In genomic region chr14:61102549-61103466, GRCh38 we compare ENCODE assay signal across 10 cellular contexts.
A peak's percentile ranks its signal among the peaks of the same experiment; 100 is the strongest.
DNase-seq lines count a peak whose midpoint lies in the region; ATAC-seq and TF ChIP-seq lines count a peak whose summit lies in the region.
"Had no signal": no experiment of that assay in that cellular context is flagged by ENCODE, and none has a peak within 500 bp of the region (broad histone marks: within the 10 kb centered on the region; RNA-seq: fewer than 3 reads in every experiment).

No MANE protein-coding gene starts in this region.

- H3K36me3 ChIP-seq in smooth muscle cell (ENCODE audit: low read depth): no peaks in the 10 kb centered on the region
- H3K36me3 ChIP-seq: pancreas had no signal

- H3K27ac ChIP-seq in epithelial cell of prostate: peak overlapping the region; percentile 96
- H3K27ac ChIP-seq in smooth muscle cell (ENCODE audit: low read depth): peak overlapping the region; percentile 92

- DNase-seq in NCI-H82 (lab: John Stamatoyannopoulos, UW): peak; percentile 30
- no peak for DNase-seq in NCI-H82 treated with DMSO at 0.1 percent for 48 hours (lab: John Stamatoyannopoulos, UW; ENCODE audit: unreplicated experiment)
- DNase-seq in NCI-H2227 treated with DMSO at 0.1 percent for 48 hours (lab: John Stamatoyannopoulos, UW): peak; percentile 20
- no peak for DNase-seq in epithelial cell of prostate (ENCODE audit: low read depth, low spot score)
- DNase-seq in smooth muscle cell (lab: John Stamatoyannopoulos, UW; ENCODE audit: unreplicated experiment): no peak
- DNase-seq in NCI-H69 (lab: John Stamatoyannopoulos, UW): no peak
- no peak for DNase-seq in stimulated activated CD4-positive, alpha-beta T cell treated with anti-CD3 and anti-CD28 coated beads, Interleukin-1b, Interleukin-23, amount 100 ng/mL, for 48 hours

- H3F3A ChIP-seq in smooth muscle cell (ENCODE audit: low read depth): no peaks in the 10 kb centered on the region

- no peak overlapping the region for H2AFZ ChIP-seq in smooth muscle cell (ENCODE audit: low read depth)

- H3K27me3 ChIP-seq in smooth muscle cell (ENCODE audit: low read depth): no peaks in the 10 kb centered on the region
- H3K27me3 ChIP-seq: pancreas, testis had no signal

- H3K4me2 ChIP-seq in smooth muscle cell: peak overlapping the region; percentile 76

- H3K9me3 ChIP-seq in smooth muscle cell (replicated peaks; ENCODE audit: low read depth): no peaks in the 10 kb centered on the region
- H3K9me3 ChIP-seq: pancreas, testis had no signal

- H3K9ac ChIP-seq in smooth muscle cell (ENCODE audit: low read depth): peak overlapping the region; percentile 62

- H3K79me2 ChIP-seq in smooth muscle cell (ENCODE audit: low read depth): no peaks in the 10 kb centered on the region

- no peak for TF ChIP-seq CTCF in smooth muscle cell (IDR thresholded peaks at IDR 0.05; ENCODE audit: borderline replicate concordance, insufficient read depth, poor library complexity, severe bottlenecking)

- peaks cover 24% of the 10 kb centered on the region for H3K4me1 ChIP-seq in smooth muscle cell (ENCODE audit: low read depth)

- no peaks in the 10 kb centered on the region for H4K20me1 ChIP-seq in smooth muscle cell (ENCODE audit: low read depth)

- H3K4me3 ChIP-seq in smooth muscle cell: no peak overlapping the region
- H3K4me3 ChIP-seq: pancreas, testis had no signal

- no peak for ATAC-seq in HG03378 (IDR thresholded peaks at IDR 0.05; ENCODE audit: unreplicated experiment)

- whole genome bisulfite sequencing in smooth muscle cell (ENCODE audit: low lambda C conversion rate): 88% methylated on average over 10 of the region's 10 CpGs

Comparison
In these comparisons a context has a peak if more than half of its experiments do, and no peak if none do; other contexts are left out.
1. DNase-seq: peak in NCI-H82 (single experiment) and NCI-H2227 treated with DMSO at 0.1 percent for 48 hours (single experiment); none in NCI-H82 treated with DMSO at 0.1 percent for 48 hours (single experiment), epithelial cell of prostate (single experiment), smooth muscle cell (single experiment), NCI-H69 (single experiment) and stimulated activated CD4-positive, alpha-beta T cell treated with anti-CD3 and anti-CD28 coated beads, Interleukin-1b, Interleukin-23, amount 100 ng/mL, for 48 hours (single experiment).